Comparison of ENCODE assay signal across 10 cellular contexts in the genomic region with DNA sequence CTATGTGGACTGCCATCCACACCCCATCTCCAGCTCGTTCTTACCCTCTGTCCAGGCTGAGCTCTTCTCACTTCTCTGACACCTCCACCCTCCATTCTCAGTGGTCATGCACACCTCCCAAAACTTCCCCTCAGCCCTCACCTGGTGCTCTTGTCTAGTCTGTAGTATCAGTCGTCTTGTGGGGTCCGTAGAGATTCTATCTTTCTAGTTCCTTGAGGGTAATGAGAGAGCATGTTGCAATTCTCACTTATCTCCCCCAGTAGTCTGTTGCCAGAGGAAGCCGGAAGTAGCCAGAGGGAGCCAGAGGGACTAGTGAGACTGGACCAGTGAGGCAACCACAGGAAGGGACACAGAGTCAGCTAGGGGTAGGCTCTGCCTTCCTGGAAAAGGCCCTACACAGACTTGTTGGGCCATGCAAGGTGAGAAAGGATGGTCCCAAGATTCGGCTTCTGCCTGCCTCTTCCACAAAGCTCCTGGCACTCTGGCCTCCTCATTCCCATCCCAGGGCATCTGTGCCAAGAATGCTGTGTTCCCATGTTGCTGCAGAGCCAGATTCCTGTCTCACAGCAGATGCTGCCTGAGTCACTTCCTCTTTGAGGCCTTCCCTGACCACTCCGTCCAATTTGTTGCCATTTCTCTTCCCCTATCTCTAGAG. TPM values are rescaled to one million over a fixed set of nuclear protein-coding genes. Genes with fewer than 3 reads are reported as not detected.
DNase-seq lines count a peak whose midpoint lies in the region; ATAC-seq and TF ChIP-seq lines count a peak whose summit lies in the region.
"Had no signal": no experiment of that assay in that cellular context is flagged by ENCODE, and none has a peak within 500 bp of the region (broad histone marks: within the 10 kb centered on the region; RNA-seq: fewer than 3 reads in every experiment).

No MANE protein-coding gene starts in this region.

- H3K36me3 ChIP-seq in thoracic aorta: no peaks in the 10 kb centered on the region
- H3K36me3 ChIP-seq: pancreas had no signal

- ATAC-seq in foreskin keratinocyte: peak; percentile 92
- peak; percentile 30 for ATAC-seq in thoracic aorta (ENCODE audit: insufficient number of reproducible peaks, low FRiP score, low read depth)
- no peak for ATAC-seq in GM21360 (IDR thresholded peaks at IDR 0.05; ENCODE audit: unreplicated experiment)
- no peak for ATAC-seq in GM18909 (IDR thresholded peaks at IDR 0.05; ENCODE audit: poor library complexity, unreplicated experiment)

- no peaks in the 10 kb centered on the region for H3K27me3 ChIP-seq in foreskin keratinocyte
- H3K27me3 ChIP-seq in thoracic aorta (replicated peaks; ENCODE audit: insufficient read depth): no peaks in the 10 kb centered on the region
- H3K27me3 ChIP-seq: pancreas had no signal

- no peak overlapping the region for H3K4me3 ChIP-seq in thoracic aorta
- H3K4me3 ChIP-seq: pancreas had no signal

- peak; percentile 38 for TF ChIP-seq CTCF in foreskin keratinocyte (conservative IDR thresholded peaks at IDR 0.05)
- no peak for TF ChIP-seq CTCF in thoracic aorta (IDR thresholded peaks at IDR 0.05)

- H3K9me3 ChIP-seq in thoracic aorta: no peaks in the 10 kb centered on the region
- H3K9me3 ChIP-seq: pancreas had no signal

- no peak overlapping the region for H3K4me3 Mint-ChIP-seq in activated T-cell treated with anti-CD3 and anti-CD28 coated beads, Interleukin-2, amount 50 U/mL, for 24 hours
- H3K4me3 Mint-ChIP-seq: CD4-positive, alpha-beta T cell had no signal

- H3K27ac ChIP-seq in foreskin keratinocyte (no peak overlapping the region), thoracic aorta (no peak overlapping the region)
- H3K27ac ChIP-seq: pancreas had no signal

- H3K4me1 ChIP-seq in foreskin keratinocyte (peaks cover 13% of the 10 kb centered on the region), thoracic aorta (ENCODE audit: control insufficient read depth in 1 of 2, low read depth in 2 of 2) (peaks cover 0 to 5% of the 10 kb centered on the region in 2 donors)
- H3K4me1 ChIP-seq: pancreas had no signal

- H3K4me1 Mint-ChIP-seq in activated T-cell treated with anti-CD3 and anti-CD28 coated beads, Interleukin-2, amount 50 U/mL, for 24 hours (ENCODE audit: low read depth): peaks cover 3% of the 10 kb centered on the region

- no peak overlapping the region for H3K27ac Mint-ChIP-seq in activated T-cell treated with anti-CD3 and anti-CD28 coated beads, Interleukin-2, amount 50 U/mL, for 24 hours
- H3K27ac Mint-ChIP-seq: CD4-positive, alpha-beta T cell had no signal

- H3K36me3 Mint-ChIP-seq in activated T-cell treated with anti-CD3 and anti-CD28 coated beads, Interleukin-2, amount 50 U/mL, for 24 hours (ENCODE audit: low read depth): no peaks in the 10 kb centered on the region

- no peaks in the 10 kb centered on the region for H3K9me3 Mint-ChIP-seq in activated T-cell treated with anti-CD3 and anti-CD28 coated beads, Interleukin-2, amount 50 U/mL, for 24 hours
- H3K9me3 Mint-ChIP-seq: CD4-positive, alpha-beta T cell had no signal

- DNase-seq in activated T-cell treated with anti-CD3 and anti-CD28 coated beads, Interleukin-2, amount 50 U/mL, for 24 hours: peak; percentile 14
- DNase-seq in activated T-cell treated with anti-CD3 and anti-CD28 coated beads, Interleukin-2, amount 50 U/mL, for 1 hour: no peak
- DNase-seq in SW 1271 (lab: John Stamatoyannopoulos, UW) (peak; percentile 44 to 84), foreskin keratinocyte (peak; percentile 78 to 87), thoracic aorta (ENCODE audit: low spot score) (no peak), kidney glomerular epithelial cell (lab: John Stamatoyannopoulos, UW) (no peak)
- DNase-seq: pancreas had no signal

- no peaks in the 10 kb centered on the region for H3K27me3 Mint-ChIP-seq in activated T-cell treated with anti-CD3 and anti-CD28 coated beads, Interleukin-2, amount 50 U/mL, for 24 hours
- H3K27me3 Mint-ChIP-seq: CD4-positive, alpha-beta T cell had no signal

RNA-seq across cellular contexts. Expression of a gene that starts 50.6 kb away (rescaled TPM):
- total RNA-seq in foreskin keratinocyte (89.9 and 105 TPM in 2 replicates), thoracic aorta (10 to 100 TPM; 12.7 to 13.1 TPM)
- polyA plus RNA-seq in foreskin keratinocyte: 60.4 and 75.6 TPM in 2 replicates

Comparison
In these comparisons a context has a peak if more than half of its experiments do, and no peak if none do; other contexts are left out.
1. DNase-seq: peak in activated T-cell treated with anti-CD3 and anti-CD28 coated beads, Interleukin-2, amount 50 U/mL, for 24 hours (single experiment), SW 1271 (2 of 2) and foreskin keratinocyte (2 of 2); none in activated T-cell treated with anti-CD3 and anti-CD28 coated beads, Interleukin-2, amount 50 U/mL, for 1 hour (single experiment), thoracic aorta (single experiment) and kidney glomerular epithelial cell (single experiment).
2. ATAC-seq: peak in foreskin keratinocyte (single experiment) and thoracic aorta (single experiment); none in GM21360 (single experiment) and GM18909 (single experiment).